10 cellular contexts compared by ENCODE assay signal in genomic region chr18:63216911-63217311, GRCh38.
DNase-seq lines count a peak whose midpoint lies in the region; ATAC-seq, FAIRE-seq and TF ChIP-seq lines count a peak whose summit lies in the region.
"Had no signal": no experiment of that assay in that cellular context is flagged by ENCODE, and none has a peak within 500 bp of the region (broad histone marks: within the 10 kb centered on the region; RNA-seq: fewer than 3 reads in every experiment).

No MANE protein-coding gene starts in this region.

- no peak for TF ChIP-seq POLR2A in GM12891 (IDR thresholded peaks at IDR 0.05; ENCODE audit: low read depth, low read length)

- H3K36me3 Mint-ChIP-seq in MCF 10A (ENCODE audit: insufficient read depth, unreplicated experiment), result no peaks in the 10 kb centered on the region

- POLR2A ChIA-PET in MCF 10A (lab: Yijun Ruan, JAX), result no interaction called here

- 0 out of 2 replicates have a peak overlapping the region, but pooled peaks have one; percentile 28 for H3K27ac ChIP-seq in OCI-LY3 (ENCODE audit: low read length)
- H3K27ac ChIP-seq: testis had no signal

- peaks cover 53% of the 10 kb centered on the region for H3K4me1 ChIP-seq in OCI-LY3 (ENCODE audit: low read length)
- H3K4me1 ChIP-seq: testis had no signal

- no peak overlapping the region for H3K27ac Mint-ChIP-seq in MCF 10A (ENCODE audit: low read depth, unreplicated experiment)

- intact Hi-C loops in MCF 10A (cut with micrococcal nuclease), result no loop called here

- BruUV-seq in MCF 10A (replicated peaks; lab: Mats Ljungman, UMichigan), result no TSS peak

- H3K9me3 Mint-ChIP-seq in MCF 10A (ENCODE audit: unreplicated experiment), result peaks cover 8% of the 10 kb centered on the region

- ATAC-seq in GM21381 (IDR thresholded peaks at IDR 0.05; ENCODE audit: unreplicated experiment), result peak; percentile 49

- no peaks in the 10 kb centered on the region for H3K9me3 ChIP-seq in OCI-LY3 (ENCODE audit: insufficient read depth, low read length)
- H3K9me3 ChIP-seq: testis had no signal

- no peak overlapping the region for H2AFZ ChIP-seq in OCI-LY3 (ENCODE audit: low read depth, low read length)

- H3K27me3 Mint-ChIP-seq in MCF 10A (ENCODE audit: insufficient read depth, unreplicated experiment), result no peaks in the 10 kb centered on the region

- no peaks in the 10 kb centered on the region for H3K27me3 ChIP-seq in OCI-LY3 (ENCODE audit: low read depth, low read length)
- H3K27me3 ChIP-seq: testis had no signal

- H3K4me3 ChIP-seq in OCI-LY3 (ENCODE audit: low read length) (no peak overlapping the region), fibroblast of villous mesenchyme (ENCODE audit: low read depth, low read length) (no peak overlapping the region)
- H3K4me3 ChIP-seq: testis had no signal

- no peak for DNase-seq in GM12891 (ENCODE audit: insufficient read length, low spot score)
- peak; percentile 34 for DNase-seq in fibroblast of villous mesenchyme (ENCODE audit: low read depth)
- DNase-seq in NCI-H69 (lab: John Stamatoyannopoulos, UW), result no peak
- DNase-seq in stimulated activated CD4-positive, alpha-beta T cell treated with anti-CD3 and anti-CD28 coated beads, Interleukin-4, amount 100 ng/mL, for 1 hour, result no peak
- DNase-seq in stimulated activated CD4-positive, alpha-beta T cell treated with anti-CD3 and anti-CD28 coated beads, Interleukin-12 subunit alpha, Interleukin-12 subunit beta, amount 100 ng/mL, for 4 hours, result no peak
- no peak for DNase-seq in MCF 10A (ENCODE audit: unreplicated experiment)
- DNase-seq: NCI-H226, testis had no signal

- H3K4me1 Mint-ChIP-seq in MCF 10A (ENCODE audit: insufficient read depth, unreplicated experiment), result peaks cover 8% of the 10 kb centered on the region

- peak overlapping the region; percentile 48 for H3K4me2 ChIP-seq in OCI-LY3 (ENCODE audit: low read length)

- peaks cover 97% of the 10 kb centered on the region for H4K20me1 ChIP-seq in OCI-LY3 (ENCODE audit: insufficient read depth, low read length)

- CTCF ChIA-PET in MCF 10A (lab: Yijun Ruan, JAX), result interaction anchor here (0.6 kb wide), 1 partner anchor 1355 kb away, joined by 3 read pairs; no protein-coding TSS in a partner anchor

- TF ChIP-seq CTCF in OCI-LY3 (IDR thresholded peaks at IDR 0.05; ENCODE audit: low read depth, low read length) (no peak), fibroblast of villous mesenchyme (IDR thresholded peaks at IDR 0.05; ENCODE audit: insufficient read depth, low read depth, low read length) (no peak), MCF 10A (IDR thresholded peaks at IDR 0.05; ENCODE audit: unreplicated experiment) (no peak)

- FAIRE-seq in GM12891 (lab: Jason Lieb, UNC), result peak; percentile 86

- H3K4me3 Mint-ChIP-seq in MCF 10A (ENCODE audit: unreplicated experiment), result no peak overlapping the region

- H3K79me2 ChIP-seq in OCI-LY3 (ENCODE audit: low read length), result peaks cover 99% of the 10 kb centered on the region

- peaks cover 51% of the 10 kb centered on the region for H3K36me3 ChIP-seq in OCI-LY3 (replicated peaks; ENCODE audit: low read depth, low read length)

- H3K9ac ChIP-seq in OCI-LY3 (ENCODE audit: low read length), result no peak overlapping the region

TF ChIP-seq in GM12891, 5 proteins besides CTCF, POLR2A, EP300 and RAD21:
- TF ChIP-seq PAX5 (IDR thresholded peaks at IDR 0.05; ENCODE audit: insufficient read depth, low read length, severe bottlenecking) (no peak), TAF1 (IDR thresholded peaks at IDR 0.05; ENCODE audit: low read depth, low read length) (no peak), POLR2AphosphoS5 (IDR thresholded peaks at IDR 0.05; ENCODE audit: low read depth, low read length) (no peak), SPI1 (IDR thresholded peaks at IDR 0.05; ENCODE audit: low read depth, low read length) (no peak), POU2F2 (IDR thresholded peaks at IDR 0.05; ENCODE audit: low read depth, low read length) (no peak)
